Comparison of ENCODE assay signal across 7 cellular contexts in the genomic region with DNA sequence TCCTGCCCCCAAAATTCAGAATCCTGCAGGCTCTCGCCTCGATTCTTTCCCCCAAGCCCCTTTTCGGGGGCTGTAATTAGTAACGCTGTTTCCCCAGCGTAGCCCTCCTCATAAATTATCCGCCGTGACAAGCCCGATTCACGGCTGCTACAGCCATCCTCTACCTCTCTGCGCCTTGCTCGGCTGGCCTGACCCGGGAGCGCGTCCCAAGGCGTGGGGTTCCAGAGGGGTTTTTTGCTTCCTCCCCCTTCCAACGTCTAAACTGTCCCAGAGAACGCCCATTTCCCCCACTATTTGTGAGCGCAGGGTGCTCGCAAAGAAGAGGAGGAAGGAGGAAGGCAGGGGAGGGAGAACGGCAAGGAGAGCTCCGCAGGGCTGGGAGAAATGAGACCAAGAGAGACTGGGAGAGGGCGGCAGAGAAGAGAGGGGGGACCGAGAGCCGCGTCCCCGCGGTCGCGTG. TPM values are rescaled to one million over a fixed set of nuclear protein-coding genes. Genes with fewer than 3 reads are reported as not detected.
A peak's percentile ranks its signal among the peaks of the same experiment; 100 is the strongest.
DNase-seq lines count a peak whose midpoint lies in the region; ATAC-seq, FAIRE-seq and TF ChIP-seq lines count a peak whose summit lies in the region.
"Had no signal": no experiment of that assay in that cellular context is flagged by ENCODE, and none has a peak within 500 bp of the region (broad histone marks: within the 10 kb centered on the region; RNA-seq: fewer than 3 reads in every experiment).

No MANE protein-coding gene starts in this region.

- FAIRE-seq in HepG2 (lab: Jason Lieb, UNC) (no peak), urothelium cell line (lab: Jason Lieb, UNC) (peak; percentile 73)

- no peaks in the 10 kb centered on the region for H4K20me1 ChIP-seq in HepG2 (ENCODE audit: insufficient read depth, low read length)

- H3K4me1 ChIP-seq in HepG2 (ENCODE audit: insufficient read depth, low read length), result peaks cover 9% of the 10 kb centered on the region

- no peaks in the 10 kb centered on the region for H3K9me3 ChIP-seq in HepG2 (ENCODE audit: low read length)

- intact Hi-C loops in cardiac septum (cut with DNase I) (no loop called here), Right ventricle myocardium superior (cut with DNase I) (no loop called here), HepG2 (cut with micrococcal nuclease; ENCODE audit: unreplicated experiment) (loop anchor here (5.0 kb wide), 1 partner anchor 765 kb away; no protein-coding TSS in a partner anchor)

- H3K27ac ChIP-seq in HepG2 (ENCODE audit: extremely low read length, insufficient read depth, low read length), result peak overlapping the region; percentile 60

- no peak for ATAC-seq in Right ventricle myocardium superior (ENCODE audit: poor library complexity)
- ATAC-seq in HepG2, result peak; percentile 63
- ATAC-seq in GM19452 (IDR thresholded peaks at IDR 0.05; ENCODE audit: unreplicated experiment), result no peak
- ATAC-seq in GM21515 (IDR thresholded peaks at IDR 0.05; ENCODE audit: unreplicated experiment), result no peak

- peak overlapping the region; percentile 67 for H3K9ac ChIP-seq in HepG2 (ENCODE audit: insufficient read depth, low read depth, low read length)

- TF ChIP-seq EP300 in HepG2 (IDR thresholded peaks at IDR 0.05; ENCODE audit: low read depth in 2 of 2, low read length in 2 of 2), result no peak
- no peak for TF ChIP-seq EP300 in HepG2 (CRISPR knock-in tag; IDR thresholded peaks at IDR 0.05; ENCODE audit: borderline replicate concordance)

- peak overlapping the region; percentile 70 to 79 (median 76) for H3K4me3 ChIP-seq in HepG2 (replicated peaks in 1 of 3; ENCODE audit: insufficient read depth in 1 of 3, low read depth in 2 of 3, low read length in 3 of 3)

- peak; percentile 43 for DNase-seq in cardiac septum (ENCODE audit: low spot score)
- no peak for DNase-seq in Right ventricle myocardium superior
- no peak for DNase-seq in HepG2 (ENCODE audit: low spot score)
- DNase-seq in urothelium cell line (ENCODE audit: low spot score), result no peak
- DNase-seq: caudate nucleus had no signal

- no peak overlapping the region for H2AFZ ChIP-seq in HepG2 (ENCODE audit: low read length)

- CTCF ChIA-PET in HepG2 (lab: Yijun Ruan, JAX; ENCODE audit: low intra/inter-chr PET ratio, low total read pairs), result no interaction called here

- BruUV-seq in HepG2 (replicated peaks; lab: Mats Ljungman, UMichigan), result no TSS peak

- no peak for TF ChIP-seq CTCF in HepG2 (CRISPR knock-in tag; IDR thresholded peaks at IDR 0.05)

- no peak for TF ChIP-seq POLR2A in HepG2 (IDR thresholded peaks at IDR 0.05; ENCODE audit: insufficient read depth in 1 of 2, low read depth in 2 of 2, low read length in 2 of 2)

- H3K36me3 ChIP-seq in HepG2 (replicated peaks in 1 of 2; ENCODE audit: control insufficient read depth in 1 of 2, insufficient read depth in 2 of 2, low read length in 2 of 2), result no peaks in the 10 kb centered on the region; a peak in 2 of 5 replicates

- POLR2A ChIA-PET in HepG2 (lab: Yijun Ruan, JAX), result interaction anchor here (1.5 to 2.7 kb wide), 6 partner anchors 8 to 455 kb away, joined by 3 to 13 read pairs (median 10); a partner anchor contains a TSS

- in situ Hi-C loops in HepG2 (cut with HindIII; ENCODE audit: extremely low pct_ligation_motif_present, low pct_unique_long_range_greater_than_20kb), result no loop called here

- peak overlapping the region; percentile 70 for H3K4me2 ChIP-seq in HepG2 (ENCODE audit: low read depth, low read length)

- H3K27me3 ChIP-seq in HepG2 (ENCODE audit: control insufficient read depth in 1 of 2, insufficient read depth in 2 of 2, low read length in 2 of 2), result no peaks in the 10 kb centered on the region

- WGBS in HepG2 (ENCODE audit: low lambda C conversion rate), result 54% methylated on average over 29 of the region's 29 CpGs

- TF ChIP-seq RAD21 in HepG2 (CRISPR knock-in tag; IDR thresholded peaks at IDR 0.05), result no peak

- no peaks in the 10 kb centered on the region for H3K79me2 ChIP-seq in HepG2 (ENCODE audit: insufficient read depth, low read length)

RNA-seq across cellular contexts. Expression of a gene that starts 0.9 kb away (rescaled TPM):
- total RNA-seq in cardiac septum (0.30 TPM), Right ventricle myocardium superior (0.62 TPM), HepG2 (2016; rRNA removed; fragmentation: Illumina TruSeq; extraction: Trizol) (3.2 and 3.9 TPM in 2 replicates)
- 0.71 and 0.97 TPM in 2 replicates for total RNA-seq in HepG2 (2016; cell fraction: cytosol; rRNA removed; fragmentation: Illumina TruSeq; extraction: Trizol; ENCODE audit: low read depth)
- total RNA-seq in HepG2 (2016; cell fraction: insoluble cytoplasmic fraction; rRNA removed; fragmentation: Illumina TruSeq; extraction: Trizol), result 3.0 TPM in 2 replicates
- total RNA-seq in HepG2 (2016; cell fraction: membrane; rRNA removed; fragmentation: Illumina TruSeq; extraction: Trizol), result 2.1 and 3.2 TPM in 2 replicates
- total RNA-seq in HepG2 (2016; cell fraction: nucleus; rRNA removed; fragmentation: Illumina TruSeq; extraction: Trizol), result 2.1 and 4.1 TPM in 2 replicates
- 3.6 and 4.0 TPM in 2 replicates for polyA plus RNA-seq in HepG2 (2011; rRNA removed)
- 2.0 TPM in 2 replicates for polyA plus RNA-seq in HepG2 (2011; cell fraction: cytosol; rRNA removed)
- polyA plus RNA-seq in HepG2 (2011; cell fraction: nucleus; rRNA removed), result 4.0 and 4.1 TPM in 2 replicates
- 2.3 TPM in 2 replicates for polyA plus RNA-seq in HepG2 (2012)
- polyA plus RNA-seq in HepG2 (2016; cell fraction: cytosol; fragmentation: Illumina TruSeq; extraction: Trizol; ENCODE audit: low read depth), result 0.70 and 1.1 TPM in 2 replicates
- polyA plus RNA-seq in HepG2 (2016; cell fraction: insoluble cytoplasmic fraction; fragmentation: Illumina TruSeq; extraction: Trizol; ENCODE audit: low read depth), result 4.1 and 4.3 TPM in 2 replicates
- 2.2 and 2.8 TPM in 2 replicates for polyA plus RNA-seq in HepG2 (2016; cell fraction: membrane; fragmentation: Illumina TruSeq; extraction: Trizol; ENCODE audit: low read depth)
- 6.4 and 8.6 TPM in 2 replicates for polyA plus RNA-seq in HepG2 (2016; cell fraction: nucleus; fragmentation: Illumina TruSeq; extraction: Trizol; ENCODE audit: insufficient read depth, low read depth)
- 0.98 and 2.8 TPM in 2 replicates for polyA minus RNA-seq in HepG2 (2011; rRNA and poly(A)+ RNA removed; ENCODE audit: low replicate concordance)
- polyA minus RNA-seq in HepG2 (2011; cell fraction: cytosol; rRNA and poly(A)+ RNA removed), result 1.1 and 2.2 TPM in 2 replicates
- polyA minus RNA-seq in HepG2 (2011; cell fraction: nucleus; rRNA and poly(A)+ RNA removed), result 2.7 and 3.4 TPM in 2 replicates

RNA-seq across cellular contexts. Expression of a gene that starts 5.0 kb away (rescaled TPM):
- total RNA-seq in cardiac septum (not detected), Right ventricle myocardium superior (not detected), HepG2 (2016; rRNA removed; fragmentation: Illumina TruSeq; extraction: Trizol) (0.95 and 1.3 TPM in 2 replicates)
- 0.71 TPM in 1 of 2 replicates, not detected in the other for total RNA-seq in HepG2 (2016; cell fraction: cytosol; rRNA removed; fragmentation: Illumina TruSeq; extraction: Trizol; ENCODE audit: low read depth)
- total RNA-seq in HepG2 (2016; cell fraction: insoluble cytoplasmic fraction; rRNA removed; fragmentation: Illumina TruSeq; extraction: Trizol), result 0.79 and 1.2 TPM in 2 replicates
- total RNA-seq in HepG2 (2016; cell fraction: membrane; rRNA removed; fragmentation: Illumina TruSeq; extraction: Trizol), result 0.41 and 0.65 TPM in 2 replicates
- 1.1 and 3.7 TPM in 2 replicates for total RNA-seq in HepG2 (2016; cell fraction: nucleus; rRNA removed; fragmentation: Illumina TruSeq; extraction: Trizol)
- polyA plus RNA-seq in HepG2 (2011; rRNA removed), result 0.68 and 1.5 TPM in 2 replicates
- polyA plus RNA-seq in HepG2 (2011; cell fraction: cytosol; rRNA removed), result 0.38 and 0.74 TPM in 2 replicates
- polyA plus RNA-seq in HepG2 (2011; cell fraction: nucleus; rRNA removed), result 4.3 and 4.7 TPM in 2 replicates
- 0.47 and 0.68 TPM in 2 replicates for polyA plus RNA-seq in HepG2 (2012)
- 0.18 TPM in 1 of 2 replicates, not detected in the other for polyA plus RNA-seq in HepG2 (2016; cell fraction: cytosol; fragmentation: Illumina TruSeq; extraction: Trizol; ENCODE audit: low read depth)
- polyA plus RNA-seq in HepG2 (2016; cell fraction: insoluble cytoplasmic fraction; fragmentation: Illumina TruSeq; extraction: Trizol; ENCODE audit: low read depth), result 0.94 and 0.99 TPM in 2 replicates
- 0.22 TPM in 1 of 2 replicates, not detected in the other for polyA plus RNA-seq in HepG2 (2016; cell fraction: membrane; fragmentation: Illumina TruSeq; extraction: Trizol; ENCODE audit: low read depth)
- polyA plus RNA-seq in HepG2 (2016; cell fraction: nucleus; fragmentation: Illumina TruSeq; extraction: Trizol; ENCODE audit: insufficient read depth, low read depth), result 3.5 and 4.1 TPM in 2 replicates
- polyA minus RNA-seq in HepG2 (2011; rRNA and poly(A)+ RNA removed; ENCODE audit: low replicate concordance), result 1.2 and 2.5 TPM in 2 replicates
- 0.79 TPM in 1 of 2 replicates, not detected in the other for polyA minus RNA-seq in HepG2 (2011; cell fraction: cytosol; rRNA and poly(A)+ RNA removed)
- 2.1 and 3.0 TPM in 2 replicates for polyA minus RNA-seq in HepG2 (2011; cell fraction: nucleus; rRNA and poly(A)+ RNA removed)

RNA-seq across cellular contexts. Expression of a gene that starts 9.8 kb away (rescaled TPM):
- total RNA-seq in cardiac septum, result 0.40 TPM
- 0.35 TPM for total RNA-seq in Right ventricle myocardium superior
- total RNA-seq in HepG2 (2016; rRNA removed; fragmentation: Illumina TruSeq; extraction: Trizol), result 2.1 and 2.9 TPM in 2 replicates
- 0.51 and 0.71 TPM in 2 replicates for total RNA-seq in HepG2 (2016; cell fraction: cytosol; rRNA removed; fragmentation: Illumina TruSeq; extraction: Trizol; ENCODE audit: low read depth)
- total RNA-seq in HepG2 (2016; cell fraction: insoluble cytoplasmic fraction; rRNA removed; fragmentation: Illumina TruSeq; extraction: Trizol), result 1.7 and 2.6 TPM in 2 replicates
- 1.6 and 1.9 TPM in 2 replicates for total RNA-seq in HepG2 (2016; cell fraction: membrane; rRNA removed; fragmentation: Illumina TruSeq; extraction: Trizol)
- total RNA-seq in HepG2 (2016; cell fraction: nucleus; rRNA removed; fragmentation: Illumina TruSeq; extraction: Trizol), result 3.5 and 4.8 TPM in 2 replicates
- 4.3 and 4.6 TPM in 2 replicates for polyA plus RNA-seq in HepG2 (2011; rRNA removed)
- 1.3 and 1.5 TPM in 2 replicates for polyA plus RNA-seq in HepG2 (2011; cell fraction: cytosol; rRNA removed)
- 12.3 and 16.6 TPM in 2 replicates for polyA plus RNA-seq in HepG2 (2011; cell fraction: nucleus; rRNA removed)
- polyA plus RNA-seq in HepG2 (2012), result 3.8 and 6.3 TPM in 2 replicates
- polyA plus RNA-seq in HepG2 (2016; cell fraction: cytosol; fragmentation: Illumina TruSeq; extraction: Trizol; ENCODE audit: low read depth), result 0.74 and 0.97 TPM in 2 replicates
- polyA plus RNA-seq in HepG2 (2016; cell fraction: insoluble cytoplasmic fraction; fragmentation: Illumina TruSeq; extraction: Trizol; ENCODE audit: low read depth), result 4.9 and 6.7 TPM in 2 replicates
- polyA plus RNA-seq in HepG2 (2016; cell fraction: membrane; fragmentation: Illumina TruSeq; extraction: Trizol; ENCODE audit: low read depth), result 3.4 TPM in 2 replicates
- polyA plus RNA-seq in HepG2 (2016; cell fraction: nucleus; fragmentation: Illumina TruSeq; extraction: Trizol; ENCODE audit: insufficient read depth, low read depth), result 26.3 and 26.9 TPM in 2 replicates
- 1.7 TPM in 1 of 2 replicates, not detected in the other for polyA minus RNA-seq in HepG2 (2011; rRNA and poly(A)+ RNA removed; ENCODE audit: low replicate concordance)
- polyA minus RNA-seq in HepG2 (2011; cell fraction: cytosol; rRNA and poly(A)+ RNA removed), result 0.88 and 1.1 TPM in 2 replicates
- 2.2 and 4.6 TPM in 2 replicates for polyA minus RNA-seq in HepG2 (2011; cell fraction: nucleus; rRNA and poly(A)+ RNA removed)

RNA-seq across cellular contexts. Expression of a gene that starts 12.0 kb away (rescaled TPM):
- 1.1 TPM for total RNA-seq in cardiac septum
- total RNA-seq in Right ventricle myocardium superior, result 0.97 TPM
- 1.8 and 2.4 TPM in 2 replicates for total RNA-seq in HepG2 (2016; rRNA removed; fragmentation: Illumina TruSeq; extraction: Trizol)
- total RNA-seq in HepG2 (2016; cell fraction: cytosol; rRNA removed; fragmentation: Illumina TruSeq; extraction: Trizol; ENCODE audit: low read depth), result 2.0 and 2.2 TPM in 2 replicates
- total RNA-seq in HepG2 (2016; cell fraction: insoluble cytoplasmic fraction; rRNA removed; fragmentation: Illumina TruSeq; extraction: Trizol), result 1.0 and 2.0 TPM in 2 replicates
- total RNA-seq in HepG2 (2016; cell fraction: membrane; rRNA removed; fragmentation: Illumina TruSeq; extraction: Trizol), result 2.9 and 3.2 TPM in 2 replicates
- 0.53 and 1.8 TPM in 2 replicates for total RNA-seq in HepG2 (2016; cell fraction: nucleus; rRNA removed; fragmentation: Illumina TruSeq; extraction: Trizol)
- 4.3 and 5.4 TPM in 2 replicates for polyA plus RNA-seq in HepG2 (2011; rRNA removed)
- 4.7 and 6.2 TPM in 2 replicates for polyA plus RNA-seq in HepG2 (2011; cell fraction: cytosol; rRNA removed)
- polyA plus RNA-seq in HepG2 (2011; cell fraction: nucleus; rRNA removed), result 5.3 and 5.5 TPM in 2 replicates
- polyA plus RNA-seq in HepG2 (2012), result 5.2 and 7.3 TPM in 2 replicates
- 7.9 and 8.8 TPM in 2 replicates for polyA plus RNA-seq in HepG2 (2016; cell fraction: cytosol; fragmentation: Illumina TruSeq; extraction: Trizol; ENCODE audit: low read depth)
- polyA plus RNA-seq in HepG2 (2016; cell fraction: insoluble cytoplasmic fraction; fragmentation: Illumina TruSeq; extraction: Trizol; ENCODE audit: low read depth), result 7.2 and 9.1 TPM in 2 replicates
- polyA plus RNA-seq in HepG2 (2016; cell fraction: membrane; fragmentation: Illumina TruSeq; extraction: Trizol; ENCODE audit: low read depth), result 10.6 and 13.1 TPM in 2 replicates
- polyA plus RNA-seq in HepG2 (2016; cell fraction: nucleus; fragmentation: Illumina TruSeq; extraction: Trizol; ENCODE audit: insufficient read depth, low read depth), result 9.4 and 10.8 TPM in 2 replicates
- polyA minus RNA-seq in HepG2 (2011; rRNA and poly(A)+ RNA removed; ENCODE audit: low replicate concordance), result 0.56 and 2.4 TPM in 2 replicates
- polyA minus RNA-seq in HepG2 (2011; cell fraction: cytosol; rRNA and poly(A)+ RNA removed), result 1.7 and 2.3 TPM in 2 replicates
- polyA minus RNA-seq in HepG2 (2011; cell fraction: nucleus; rRNA and poly(A)+ RNA removed), result 1.4 and 2.7 TPM in 2 replicates

RNA-seq across cellular contexts. Expression of a gene that starts 13.9 kb away (rescaled TPM):
- total RNA-seq in cardiac septum, result not detected
- not detected for total RNA-seq in Right ventricle myocardium superior
- total RNA-seq in HepG2 (2016; rRNA removed; fragmentation: Illumina TruSeq; extraction: Trizol), result not detected in 2 replicates
- not detected in 2 replicates for total RNA-seq in HepG2 (2016; cell fraction: cytosol; rRNA removed; fragmentation: Illumina TruSeq; extraction: Trizol; ENCODE audit: low read depth)
- total RNA-seq in HepG2 (2016; cell fraction: insoluble cytoplasmic fraction; rRNA removed; fragmentation: Illumina TruSeq; extraction: Trizol), result not detected in 2 replicates
- 0.07 and 0.15 TPM in 2 replicates for total RNA-seq in HepG2 (2016; cell fraction: membrane; rRNA removed; fragmentation: Illumina TruSeq; extraction: Trizol)
- not detected in 2 replicates for total RNA-seq in HepG2 (2016; cell fraction: nucleus; rRNA removed; fragmentation: Illumina TruSeq; extraction: Trizol)
- 0.05 and 0.10 TPM in 2 replicates for polyA plus RNA-seq in HepG2 (2011; rRNA removed)
- 0.07 and 0.13 TPM in 2 replicates for polyA plus RNA-seq in HepG2 (2011; cell fraction: cytosol; rRNA removed)
- 0.08 TPM in 1 of 2 replicates, not detected in the other for polyA plus RNA-seq in HepG2 (2011; cell fraction: nucleus; rRNA removed)
- 0.32 TPM in 1 of 2 replicates, not detected in the other for polyA plus RNA-seq in HepG2 (2012)
- 0.10 TPM in 1 of 2 replicates, not detected in the other for polyA plus RNA-seq in HepG2 (2016; cell fraction: cytosol; fragmentation: Illumina TruSeq; extraction: Trizol; ENCODE audit: low read depth)
- 0.22 and 0.31 TPM in 2 replicates for polyA plus RNA-seq in HepG2 (2016; cell fraction: insoluble cytoplasmic fraction; fragmentation: Illumina TruSeq; extraction: Trizol; ENCODE audit: low read depth)
- 0.26 and 0.30 TPM in 2 replicates for polyA plus RNA-seq in HepG2 (2016; cell fraction: membrane; fragmentation: Illumina TruSeq; extraction: Trizol; ENCODE audit: low read depth)
- not detected in 2 replicates for polyA plus RNA-seq in HepG2 (2016; cell fraction: nucleus; fragmentation: Illumina TruSeq; extraction: Trizol; ENCODE audit: insufficient read depth, low read depth)
- polyA minus RNA-seq in HepG2 (2011; rRNA and poly(A)+ RNA removed; ENCODE audit: low replicate concordance), result 0.08 and 3.8 TPM in 2 replicates
- 0.30 and 1.1 TPM in 2 replicates for polyA minus RNA-seq in HepG2 (2011; cell fraction: cytosol; rRNA and poly(A)+ RNA removed)
- not detected in 2 replicates for polyA minus RNA-seq in HepG2 (2011; cell fraction: nucleus; rRNA and poly(A)+ RNA removed)
